ENCODE assay signal across 21 cellular contexts in the genomic region with DNA sequence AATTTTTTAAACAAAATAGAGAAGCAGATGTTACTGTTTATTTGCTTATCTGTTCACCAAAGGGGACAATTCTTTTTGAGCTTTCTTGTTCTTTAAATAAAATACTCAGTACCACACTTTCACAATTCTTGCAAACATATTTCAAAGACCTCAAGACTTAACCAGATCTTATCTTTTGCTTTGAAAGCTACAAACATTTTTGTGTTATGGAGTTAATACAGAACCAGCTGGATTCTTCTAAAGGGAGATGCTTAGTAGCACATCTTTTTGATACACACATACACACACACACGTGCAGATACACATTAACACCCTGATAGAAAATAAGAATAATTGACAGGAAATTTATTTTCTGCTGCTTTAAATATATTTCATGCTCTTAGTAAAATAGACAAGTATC.
"Had no signal": no experiment of that assay in that cellular context is flagged by ENCODE, and none has a peak within 500 bp of the region (broad histone marks: within the 10 kb centered on the region; RNA-seq: fewer than 3 reads in every experiment).

No MANE protein-coding gene starts in this region.

- H3K27ac Mint-ChIP-seq: naive B cell; stimulated activated memory B cell treated with anti-CD40 and anti-IgM and Interleukin-4, amounts not matched to agents 10 μg/mL and 1 μg/mL and 100 μg/mL, for 72 hours had no signal

- ATAC-seq: esophagus mucosa; heart left ventricle; sciatic nerve; stimulated activated memory B cell treated with anti-CD40 and anti-IgM and Interleukin-4, amounts not matched to agents 10 μg/mL and 1 μg/mL and 100 μg/mL, for 72 hours had no signal

- H3K9me3 ChIP-seq: heart left ventricle, neutrophil, spleen, stomach, thoracic aorta, transverse colon had no signal

- H3K4me1 Mint-ChIP-seq: naive B cell; stimulated activated memory B cell treated with anti-CD40 and anti-IgM and Interleukin-4, amounts not matched to agents 10 μg/mL and 1 μg/mL and 100 μg/mL, for 72 hours had no signal

- H3K27me3 Mint-ChIP-seq: stimulated activated memory B cell treated with anti-CD40 and anti-IgM and Interleukin-4, amounts not matched to agents 10 μg/mL and 1 μg/mL and 100 μg/mL, for 72 hours had no signal

- H3K36me3 Mint-ChIP-seq: naive B cell; stimulated activated memory B cell treated with anti-CD40 and anti-IgM and Interleukin-4, amounts not matched to agents 10 μg/mL and 1 μg/mL and 100 μg/mL, for 72 hours had no signal

- H3K27me3 ChIP-seq: heart left ventricle, neutrophil, spleen, stomach, transverse colon had no signal

- H3K4me1 ChIP-seq: heart left ventricle, spleen, stomach, transverse colon had no signal

- H3K9me3 Mint-ChIP-seq: naive B cell; stimulated activated memory B cell treated with anti-CD40 and anti-IgM and Interleukin-4, amounts not matched to agents 10 μg/mL and 1 μg/mL and 100 μg/mL, for 72 hours had no signal

- DNase-seq: cortex of kidney; dorsolateral prefrontal cortex; effector CD8-positive, alpha-beta T cell; heart left ventricle; hypothalamus; kidney glomerular epithelial cell; mesendoderm; naive B cell; posterior cingulate gyrus; spleen; stimulated activated CD4-positive, alpha-beta T cell treated with anti-CD3 and anti-CD28 coated beads, Interleukin-15, amount 100 ng/mL, for 24 hours; stimulated activated CD4-positive, alpha-beta T cell treated with anti-CD3 and anti-CD28 coated beads, Interleukin-1b, Interleukin-23, amount 100 ng/mL, for 48 hours; stimulated activated CD4-positive, alpha-beta T cell treated with anti-CD3 and anti-CD28 coated beads, Interleukin-4, amount 100 ng/mL, for 24 hours; stomach; substantia nigra; transverse colon had no signal

- H3K36me3 ChIP-seq: heart left ventricle, neutrophil, spleen, stomach, thoracic aorta, transverse colon had no signal

- H3K27ac ChIP-seq: dorsolateral prefrontal cortex, heart left ventricle, neutrophil, spleen, stomach, thoracic aorta, transverse colon had no signal

- H3K4me3 Mint-ChIP-seq: naive B cell; stimulated activated memory B cell treated with anti-CD40 and anti-IgM and Interleukin-4, amounts not matched to agents 10 μg/mL and 1 μg/mL and 100 μg/mL, for 72 hours had no signal

- H3K4me3 ChIP-seq: dorsolateral prefrontal cortex, heart left ventricle, spleen, stomach, thoracic aorta, transverse colon had no signal
